Comparison of ENCODE assay signal across 2 cellular contexts in genomic region chr11:3710485-3711259, GRCh38.
TF ChIP-seq lines count a peak whose summit lies in the region.

No MANE protein-coding gene starts in this region.

TF ChIP-seq in HepG2, 621 proteins besides CTCF, POLR2A, EP300 and RAD21 (continued from another document and continues in another):
- 0 out of 2 replicates have a peak, but pooled peaks have one; percentile 30 for TF ChIP-seq ZMYM3 (CRISPR knock-in tag; IDR thresholded peaks at IDR 0.05)
- TF ChIP-seq THAP8 (CRISPR knock-in tag; IDR thresholded peaks at IDR 0.05; ENCODE audit: borderline replicate concordance): no peak
- peak; percentile 55 for TF ChIP-seq FOSL2 (CRISPR knock-in tag; IDR thresholded peaks at IDR 0.05)
- TF ChIP-seq HNF4A (CRISPR knock-in tag; IDR thresholded peaks at IDR 0.05): 0 out of 2 replicates have a peak, but pooled peaks have one; percentile 8
- no peak for TF ChIP-seq KDM4B (CRISPR knock-in tag; IDR thresholded peaks at IDR 0.05)
- TF ChIP-seq MYNN (CRISPR knock-in tag; IDR thresholded peaks at IDR 0.05; ENCODE audit: low read depth): no peak
- no peak for TF ChIP-seq ZFP41 (CRISPR knock-in tag; IDR thresholded peaks at IDR 0.05; ENCODE audit: borderline replicate concordance)
- no peak for TF ChIP-seq ZNF788 (CRISPR knock-in tag; IDR thresholded peaks at IDR 0.05; ENCODE audit: borderline replicate concordance)
- TF ChIP-seq ZNF609 (CRISPR knock-in tag; IDR thresholded peaks at IDR 0.05; ENCODE audit: borderline replicate concordance): no peak
- TF ChIP-seq, protein P1, sequence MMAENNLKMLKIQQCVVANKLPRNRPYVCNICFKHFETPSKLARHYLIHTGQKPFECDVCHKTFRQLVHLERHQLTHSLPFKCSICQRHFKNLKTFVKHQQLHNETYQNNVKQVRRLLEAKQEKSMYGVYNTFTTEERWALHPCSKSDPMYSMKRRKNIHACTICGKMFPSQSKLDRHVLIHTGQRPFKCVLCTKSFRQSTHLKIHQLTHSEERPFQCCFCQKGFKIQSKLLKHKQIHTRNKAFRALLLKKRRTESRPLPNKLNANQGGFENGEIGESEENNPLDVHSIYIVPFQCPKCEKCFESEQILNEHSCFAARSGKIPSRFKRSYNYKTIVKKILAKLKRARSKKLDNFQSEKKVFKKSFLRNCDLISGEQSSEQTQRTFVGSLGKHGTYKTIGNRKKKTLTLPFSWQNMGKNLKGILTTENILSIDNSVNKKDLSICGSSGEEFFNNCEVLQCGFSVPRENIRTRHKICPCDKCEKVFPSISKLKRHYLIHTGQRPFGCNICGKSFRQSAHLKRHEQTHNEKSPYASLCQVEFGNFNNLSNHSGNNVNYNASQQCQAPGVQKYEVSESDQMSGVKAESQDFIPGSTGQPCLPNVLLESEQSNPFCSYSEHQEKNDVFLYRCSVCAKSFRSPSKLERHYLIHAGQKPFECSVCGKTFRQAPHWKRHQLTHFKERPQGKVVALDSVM (CRISPR knock-in tag; IDR thresholded peaks at IDR 0.05): peak; percentile 91
- TF ChIP-seq ZMYM4 (CRISPR knock-in tag; IDR thresholded peaks at IDR 0.05): no peak
- TF ChIP-seq, protein P2, sequence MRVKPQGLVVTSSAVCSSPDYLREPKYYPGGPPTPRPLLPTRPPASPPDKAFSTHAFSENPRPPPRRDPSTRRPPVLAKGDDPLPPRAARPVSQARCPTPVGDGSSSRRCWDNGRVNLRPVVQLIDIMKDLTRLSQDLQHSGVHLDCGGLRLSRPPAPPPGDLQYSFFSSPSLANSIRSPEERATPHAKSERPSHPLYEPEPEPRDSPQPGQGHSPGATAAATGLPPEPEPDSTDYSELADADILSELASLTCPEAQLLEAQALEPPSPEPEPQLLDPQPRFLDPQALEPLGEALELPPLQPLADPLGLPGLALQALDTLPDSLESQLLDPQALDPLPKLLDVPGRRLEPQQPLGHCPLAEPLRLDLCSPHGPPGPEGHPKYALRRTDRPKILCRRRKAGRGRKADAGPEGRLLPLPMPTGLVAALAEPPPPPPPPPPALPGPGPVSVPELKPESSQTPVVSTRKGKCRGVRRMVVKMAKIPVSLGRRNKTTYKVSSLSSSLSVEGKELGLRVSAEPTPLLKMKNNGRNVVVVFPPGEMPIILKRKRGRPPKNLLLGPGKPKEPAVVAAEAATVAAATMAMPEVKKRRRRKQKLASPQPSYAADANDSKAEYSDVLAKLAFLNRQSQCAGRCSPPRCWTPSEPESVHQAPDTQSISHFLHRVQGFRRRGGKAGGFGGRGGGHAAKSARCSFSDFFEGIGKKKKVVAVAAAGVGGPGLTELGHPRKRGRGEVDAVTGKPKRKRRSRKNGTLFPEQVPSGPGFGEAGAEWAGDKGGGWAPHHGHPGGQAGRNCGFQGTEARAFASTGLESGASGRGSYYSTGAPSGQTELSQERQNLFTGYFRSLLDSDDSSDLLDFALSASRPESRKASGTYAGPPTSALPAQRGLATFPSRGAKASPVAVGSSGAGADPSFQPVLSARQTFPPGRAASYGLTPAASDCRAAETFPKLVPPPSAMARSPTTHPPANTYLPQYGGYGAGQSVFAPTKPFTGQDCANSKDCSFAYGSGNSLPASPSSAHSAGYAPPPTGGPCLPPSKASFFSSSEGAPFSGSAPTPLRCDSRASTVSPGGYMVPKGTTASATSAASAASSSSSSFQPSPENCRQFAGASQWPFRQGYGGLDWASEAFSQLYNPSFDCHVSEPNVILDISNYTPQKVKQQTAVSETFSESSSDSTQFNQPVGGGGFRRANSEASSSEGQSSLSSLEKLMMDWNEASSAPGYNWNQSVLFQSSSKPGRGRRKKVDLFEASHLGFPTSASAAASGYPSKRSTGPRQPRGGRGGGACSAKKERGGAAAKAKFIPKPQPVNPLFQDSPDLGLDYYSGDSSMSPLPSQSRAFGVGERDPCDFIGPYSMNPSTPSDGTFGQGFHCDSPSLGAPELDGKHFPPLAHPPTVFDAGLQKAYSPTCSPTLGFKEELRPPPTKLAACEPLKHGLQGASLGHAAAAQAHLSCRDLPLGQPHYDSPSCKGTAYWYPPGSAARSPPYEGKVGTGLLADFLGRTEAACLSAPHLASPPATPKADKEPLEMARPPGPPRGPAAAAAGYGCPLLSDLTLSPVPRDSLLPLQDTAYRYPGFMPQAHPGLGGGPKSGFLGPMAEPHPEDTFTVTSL (CRISPR knock-in tag; IDR thresholded peaks at IDR 0.05; ENCODE audit: borderline replicate concordance): no peak

TF ChIP-seq in GM12891, 5 proteins besides CTCF, POLR2A, EP300 and RAD21 (continued from another document):
- TF ChIP-seq SPI1 (IDR thresholded peaks at IDR 0.05; ENCODE audit: low read depth, low read length): no peak
- no peak for TF ChIP-seq POLR2AphosphoS5 (IDR thresholded peaks at IDR 0.05; ENCODE audit: low read depth, low read length)
